In the genomic region with DNA sequence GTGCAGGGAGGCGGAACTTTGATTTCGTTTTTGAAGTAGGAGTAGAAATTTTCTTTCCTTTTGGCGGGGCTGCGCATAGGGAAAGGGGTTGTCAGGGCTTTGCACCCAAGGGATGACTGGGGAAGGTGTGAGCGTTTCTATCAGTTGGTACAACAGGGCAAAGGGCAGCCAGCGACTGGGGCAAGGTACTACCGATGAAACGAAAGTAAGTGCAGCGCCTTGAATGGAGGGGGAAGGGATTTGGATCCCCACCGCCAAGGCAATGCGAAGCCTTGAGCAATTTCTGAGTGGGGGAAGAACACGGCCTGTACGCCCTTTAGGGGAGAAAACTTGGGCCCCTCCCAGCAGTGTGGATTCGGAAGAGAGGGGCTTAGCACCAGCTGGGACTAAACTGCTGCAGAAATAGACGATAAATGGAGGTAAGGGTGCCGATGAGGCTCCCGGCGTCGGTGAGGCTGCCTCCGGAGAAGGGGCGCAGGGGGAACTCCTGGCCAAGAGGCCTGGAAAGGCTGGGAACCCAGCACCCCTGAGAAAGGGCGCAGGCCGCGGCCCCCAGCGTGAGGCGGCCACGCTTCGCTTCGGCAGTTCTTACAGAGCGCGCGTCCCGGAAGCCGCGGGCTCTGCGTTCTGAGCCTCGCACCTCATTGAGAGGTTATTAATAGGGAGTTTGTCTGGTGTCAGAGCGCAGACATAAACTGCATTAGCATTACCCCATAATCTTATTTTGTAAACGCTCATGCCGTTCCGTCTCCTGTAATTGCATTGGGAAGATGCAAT, we compare ENCODE assay signal across 8 cellular contexts. TPM values are rescaled to one million over a fixed set of nuclear protein-coding genes. Genes with fewer than 3 reads are reported as not detected.
A peak's percentile ranks its signal among the peaks of the same experiment; 100 is the strongest.
DNase-seq lines count a peak whose midpoint lies in the region; FAIRE-seq and TF ChIP-seq lines count a peak whose summit lies in the region.

No MANE protein-coding gene starts in this region.

- peak overlapping the region; percentile 41 for H3K4me3 ChIP-seq in GM12864 (ENCODE audit: low read depth, low read length)
- peak overlapping the region; percentile 45 to 62 (median 53) for H3K4me3 ChIP-seq in Peyer's patch
- H3K4me3 ChIP-seq in effector memory CD4-positive, alpha-beta T cell (ENCODE audit: insufficient read depth, low read depth, low read length, poor library complexity, severe bottlenecking), result peak overlapping the region; percentile 73

- TF ChIP-seq CTCF in GM12864 (IDR thresholded peaks at IDR 0.05; ENCODE audit: low read depth, low read length, missing control alignments), result no peak
- TF ChIP-seq CTCF in Peyer's patch (IDR thresholded peaks at IDR 0.05), result no peak
- no peak for TF ChIP-seq CTCF in nephron progenitor cell (IDR thresholded peaks at IDR 0.05)

- peaks cover 0 to 30% (median 9%) of the 10 kb centered on the region in 4 donors for H3K4me1 ChIP-seq in Peyer's patch
- peaks cover 18% of the 10 kb centered on the region for H3K4me1 ChIP-seq in effector memory CD4-positive, alpha-beta T cell (ENCODE audit: control insufficient read depth, insufficient read depth, low read length, poor library complexity, severe bottlenecking)

- no peaks in the 10 kb centered on the region for H3K9me3 ChIP-seq in Peyer's patch
- H3K9me3 ChIP-seq in effector memory CD4-positive, alpha-beta T cell (ENCODE audit: control insufficient read depth, low read length), result no peaks in the 10 kb centered on the region

- H3K36me3 ChIP-seq in Peyer's patch, result no peaks in the 10 kb centered on the region
- no peaks in the 10 kb centered on the region for H3K36me3 ChIP-seq in effector memory CD4-positive, alpha-beta T cell (ENCODE audit: control insufficient read depth, insufficient read depth, low read length)

- H3K4me1 Mint-ChIP-seq in nephron progenitor cell, result peaks cover 25% of the 10 kb centered on the region

- no peak for DNase-seq in GM12864 (ENCODE audit: low read depth)
- DNase-seq in Peyer's patch, result peak; percentile 44 to 89 (median 85)
- peak in 1 of 3 donors; percentile 6 for DNase-seq in effector memory CD4-positive, alpha-beta T cell
- DNase-seq in nephron progenitor cell, result no peak
- DNase-seq in NCI-H2171 (lab: John Stamatoyannopoulos, UW), result no peak
- DNase-seq in RCC 7860 (ENCODE audit: low spot score), result no peak
- no peak for DNase-seq in dermis blood vessel endothelial cell
- DNase-seq in glomerular visceral epithelial cell (ENCODE audit: extremely low spot score), result no peak

- H3K27me3 Mint-ChIP-seq in nephron progenitor cell (ENCODE audit: low read depth, poor library complexity), result peaks cover 100% of the 10 kb centered on the region

- H3K27ac Mint-ChIP-seq in nephron progenitor cell, result no peak overlapping the region

- peak in 1 of 2 donors; percentile 33 for TF ChIP-seq POLR2A in Peyer's patch (IDR thresholded peaks at IDR 0.05)

- no peak for FAIRE-seq in RCC 7860 (lab: Jason Lieb, UNC)

- H3K36me3 Mint-ChIP-seq in nephron progenitor cell (ENCODE audit: low read depth), result no peaks in the 10 kb centered on the region

- H3K4me3 Mint-ChIP-seq in nephron progenitor cell, result peak overlapping the region; percentile 72

- peaks cover 0 to 6% of the 10 kb centered on the region in 2 donors for H3K27me3 ChIP-seq in Peyer's patch
- H3K27me3 ChIP-seq in effector memory CD4-positive, alpha-beta T cell (replicated peaks; ENCODE audit: control insufficient read depth, insufficient read depth, low read length, poor library complexity, severe bottlenecking), result peaks cover 30% of the 10 kb centered on the region

- peak overlapping the region in 3 of 4 donors; percentile 49 to 54 (median 51) for H3K27ac ChIP-seq in Peyer's patch
- no peak overlapping the region for H3K27ac ChIP-seq in effector memory CD4-positive, alpha-beta T cell (ENCODE audit: insufficient read depth, low read length, poor library complexity, severe bottlenecking)

- peaks cover 4% of the 10 kb centered on the region for H3K9me3 Mint-ChIP-seq in nephron progenitor cell

RNA-seq across cellular contexts. Expression of gene TLX1, which starts 10.0 kb away (rescaled TPM):
- total RNA-seq in Peyer's patch, result 1 to 10 TPM in 3 of 4 donors, not detected in 1; 1.6 to 4.8 (median 3.2) TPM
- not detected in 2 replicates for total RNA-seq in dermis blood vessel endothelial cell

RNA-seq across cellular contexts. Expression of gene KAZALD1, which starts 59.3 kb away (rescaled TPM):
- 10 to 100 TPM in 3 of 4 donors, not detected in 1; 25.9 to 41.8 (median 39.1) TPM for total RNA-seq in Peyer's patch
- 0.17 and 0.51 TPM in 2 replicates for total RNA-seq in dermis blood vessel endothelial cell

Comparison
In these comparisons a context has a peak if more than half of its experiments do, and no peak if none do; other contexts are left out.
1. DNase-seq: peak in Peyer's patch (3 of 3); none in GM12864 (single experiment), nephron progenitor cell (single experiment), NCI-H2171 (single experiment), RCC 7860 (single experiment), dermis blood vessel endothelial cell (single experiment) and glomerular visceral epithelial cell (single experiment).
2. Peak in every context shown above with its lines, with median percentiles within 50 percentile points of each other: H3K4me3 ChIP-seq.